ENCODE assay signal across 17 cellular contexts in the genomic region with DNA sequence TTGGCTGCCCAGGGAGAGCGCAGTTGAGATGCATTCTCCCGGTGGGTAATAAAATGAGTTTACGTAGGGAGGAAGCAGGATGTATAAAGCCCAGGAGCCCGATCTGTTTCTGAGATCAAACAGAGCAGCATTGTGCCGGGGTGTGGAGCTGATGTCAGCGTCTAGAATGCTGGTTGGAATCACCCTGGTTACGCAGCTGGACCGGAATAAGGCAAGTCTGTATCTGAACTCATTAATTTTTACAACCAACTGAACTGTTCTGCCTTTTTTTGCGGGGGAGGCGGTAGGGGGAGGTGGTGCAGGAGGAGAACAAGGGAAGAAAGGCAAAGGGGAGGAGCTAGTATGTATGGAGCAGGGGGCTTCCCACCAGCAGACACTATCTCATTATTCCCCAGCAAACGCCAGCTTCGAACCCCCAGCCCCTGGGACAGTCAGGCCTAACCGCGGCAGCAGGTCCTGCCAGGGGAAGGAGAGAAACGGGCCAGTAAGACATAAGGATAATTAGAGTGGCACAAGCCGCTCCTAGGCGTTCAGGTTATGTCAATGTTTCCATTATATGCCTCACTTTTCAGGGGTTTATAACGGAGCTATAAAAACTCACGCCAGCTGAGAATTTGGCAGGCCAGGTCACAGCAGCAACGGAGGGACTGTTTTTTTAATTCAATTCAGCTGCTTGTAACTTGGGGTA.
A peak's percentile ranks its signal among the peaks of the same experiment; 100 is the strongest.
DNase-seq lines count a peak whose midpoint lies in the region; ATAC-seq and TF ChIP-seq lines count a peak whose summit lies in the region.
"Had no signal": no experiment of that assay in that cellular context is flagged by ENCODE, and none has a peak within 500 bp of the region (broad histone marks: within the 10 kb centered on the region; RNA-seq: fewer than 3 reads in every experiment).

No MANE protein-coding gene starts in this region.

- H3K4me3 ChIP-seq in Loucy (ENCODE audit: low read length, poor library complexity, severe bottlenecking) (peak overlapping the region; percentile 73), sigmoid colon (no peak overlapping the region)
- H3K4me3 ChIP-seq: cardiac muscle cell, ovary had no signal

- no peak for TF ChIP-seq CTCF in Loucy (conservative IDR thresholded peaks at IDR 0.05; ENCODE audit: low read length)
- TF ChIP-seq CTCF in brain (conservative IDR thresholded peaks at IDR 0.05): no peak
- TF ChIP-seq CTCF in sigmoid colon (IDR thresholded peaks at IDR 0.05): no peak
- TF ChIP-seq CTCF in GM10248 (IDR thresholded peaks at IDR 0.05; ENCODE audit: control extremely low read depth, extremely low read depth, low read depth, missing control alignments): no peak

- peak overlapping the region in 3 of 4 donors; percentile 33 to 59 (median 46) for H3K27ac ChIP-seq in sigmoid colon
- H3K27ac ChIP-seq: cardiac muscle cell, ovary had no signal

- WGBS in sigmoid colon, 2 donors: 11 to 57% methylated on average over 20 of the region's 20 CpGs

- POLR2A ChIA-PET in naive thymus-derived CD8-positive, alpha-beta T cell (lab: Charles Lee): no interaction called here
- POLR2A ChIA-PET in GM10248 (lab: Yijun Ruan, JAX): no interaction called here

- H3K79me2 ChIP-seq in Loucy (ENCODE audit: insufficient read depth, low read length): peaks cover 13% of the 10 kb centered on the region; the same call in 1 of the 2 replicates

- DNase-seq in kidney glomerular epithelial cell (lab: John Stamatoyannopoulos, UW): peak; percentile 1
- DNase-seq in sigmoid colon: peak; percentile 70
- DNase-seq in posterior vena cava (ENCODE audit: low spot score): no peak
- DNase-seq in naive thymus-derived CD8-positive, alpha-beta T cell: no peak
- no peak for DNase-seq in GM10248 (ENCODE audit: extremely low spot score)
- DNase-seq in DMS 273 treated with DMSO at 0.1 percent for 48 hours (lab: John Stamatoyannopoulos, UW): no peak
- DNase-seq: activated CD4-positive, alpha-beta T cell treated with anti-CD3 and anti-CD28 coated beads, Interleukin-2, amount 50 U/mL, for 4 hours; activated gamma-delta T cell; kidney; NCI-H187 treated with DMSO at 0.1 percent for 48 hours; ovary had no signal

- TF ChIP-seq POLR2A in sigmoid colon (IDR thresholded peaks at IDR 0.05): no peak

- no peak for ATAC-seq in naive thymus-derived CD8-positive, alpha-beta T cell

- H3K27ac Mint-ChIP-seq in brain: peak overlapping the region; percentile 56 to 92 (median 84)
- no peak overlapping the region for H3K27ac Mint-ChIP-seq in naive thymus-derived CD8-positive, alpha-beta T cell
- H3K27ac Mint-ChIP-seq: CD14-positive monocyte; stimulated activated naive CD8-positive, alpha-beta T cell treated with anti-CD3 and anti-CD28 coated beads, Interleukin-15, Interleukin-2, amounts not matched to agents 100 ng/mL and 50 ng/mL, for 24 hours; T-helper 2 cell treated with Interferon-gamma antibody and Interleukin-4, amounts not matched to agents 5 μg/mL and 100 μg/mL, for 36 hours had no signal

- H4K20me1 ChIP-seq in Loucy (ENCODE audit: insufficient read depth, low read length, poor library complexity, severe bottlenecking): no peaks in the 10 kb centered on the region

- intact Hi-C loops in sigmoid colon (cut with DNase I): loop anchor here (10.0 kb wide), 1 partner anchor 176 kb away; no protein-coding TSS in a partner anchor
- intact Hi-C loops in posterior vena cava (cut with DNase I): no loop called here

- H3K9ac ChIP-seq in Loucy (ENCODE audit: low read depth, low read length, poor library complexity, severe bottlenecking): peak overlapping the region; percentile 91

- no peak for TF ChIP-seq EP300 in sigmoid colon (IDR thresholded peaks at IDR 0.05)

- peaks cover under 1% of the 10 kb centered on the region; the same call in 1 of the 2 replicates for H3K9me3 ChIP-seq in Loucy (ENCODE audit: insufficient read depth, low read depth, low read length)
- no peaks in the 10 kb centered on the region for H3K9me3 ChIP-seq in sigmoid colon
- H3K9me3 ChIP-seq: ovary had no signal

- peaks cover 54% of the 10 kb centered on the region for H3K4me1 Mint-ChIP-seq in brain
- H3K4me1 Mint-ChIP-seq in naive thymus-derived CD8-positive, alpha-beta T cell: no peaks in the 10 kb centered on the region

- H3K36me3 ChIP-seq in Loucy (ENCODE audit: insufficient read depth, low read length) (no peaks in the 10 kb centered on the region), sigmoid colon (no peaks in the 10 kb centered on the region)
- H3K36me3 ChIP-seq: cardiac muscle cell, ovary had no signal

- peaks cover 7% of the 10 kb centered on the region for H3K36me3 Mint-ChIP-seq in brain
- peaks cover 0 to 6% (median 0%) of the 10 kb centered on the region in 3 donors for H3K36me3 Mint-ChIP-seq in naive thymus-derived CD8-positive, alpha-beta T cell
- H3K36me3 Mint-ChIP-seq: CD14-positive monocyte had no signal

- CTCF ChIA-PET in GM10248 (lab: Yijun Ruan, JAX): interaction anchor here (1.0 to 4.6 kb wide), 3 partner anchors 9 to 44 kb away, joined by 4 to 27 read pairs (median 4); no protein-coding TSS in a partner anchor

- H3K4me1 ChIP-seq in Loucy (ENCODE audit: insufficient read depth, low read length, poor library complexity, severe bottlenecking) (peaks cover 75% of the 10 kb centered on the region), sigmoid colon (peaks cover 0 to 14% (median 13%) of the 10 kb centered on the region in 4 donors)

- peaks cover 7 to 12% (median 8%) of the 10 kb centered on the region in 5 experiments for H3K9me3 Mint-ChIP-seq in brain
- peaks cover 0 to 11% (median 7%) of the 10 kb centered on the region in 9 donors for H3K9me3 Mint-ChIP-seq in naive thymus-derived CD8-positive, alpha-beta T cell

- H3F3A ChIP-seq in Loucy (ENCODE audit: low read depth): no peaks in the 10 kb centered on the region; the same call in 1 of the 2 replicates

- H3K9me2 ChIP-seq in Loucy (replicated peaks; ENCODE audit: low read depth, low read length): no peaks in the 10 kb centered on the region

- peak overlapping the region; percentile 24; the same call in 1 of the 2 replicates for H2AFZ ChIP-seq in Loucy (ENCODE audit: low read length)

- peak overlapping the region; percentile 25 to 75 (median 54) for H3K4me3 Mint-ChIP-seq in brain
- no peak overlapping the region for H3K4me3 Mint-ChIP-seq in naive thymus-derived CD8-positive, alpha-beta T cell
- H3K4me3 Mint-ChIP-seq: stimulated activated naive CD8-positive, alpha-beta T cell treated with anti-CD3 and anti-CD28 coated beads, Interleukin-15, Interleukin-2, amounts not matched to agents 100 ng/mL and 50 ng/mL, for 24 hours; T-helper 2 cell treated with Interferon-gamma antibody and Interleukin-4, amounts not matched to agents 5 μg/mL and 100 μg/mL, for 36 hours had no signal

- H3K27me3 Mint-ChIP-seq in brain: peaks cover 4% of the 10 kb centered on the region
- H3K27me3 Mint-ChIP-seq in naive thymus-derived CD8-positive, alpha-beta T cell: peaks cover 24 to 56% (median 51%) of the 10 kb centered on the region in 5 donors

- H3K27me3 ChIP-seq in Loucy (ENCODE audit: insufficient read depth, low read length, poor library complexity, severe bottlenecking) (no peaks in the 10 kb centered on the region), sigmoid colon (no peaks in the 10 kb centered on the region)
- H3K27me3 ChIP-seq: cardiac muscle cell, ovary had no signal

- peak overlapping the region; percentile 89 for H3K4me2 ChIP-seq in Loucy (ENCODE audit: low read depth, low read length, poor library complexity, severe bottlenecking)

Comparison
In these comparisons a context has a peak if more than half of its experiments do, and no peak if none do; other contexts are left out.
1. H3K27ac Mint-ChIP-seq: peak in brain (5 of 5); none in naive thymus-derived CD8-positive, alpha-beta T cell (0 of 10).
2. H3K4me3 Mint-ChIP-seq: peak in brain (5 of 5); none in naive thymus-derived CD8-positive, alpha-beta T cell (0 of 10).
3. DNase-seq: peak in kidney glomerular epithelial cell (single experiment) and sigmoid colon (single experiment); none in posterior vena cava (single experiment), naive thymus-derived CD8-positive, alpha-beta T cell (0 of 10), GM10248 (single experiment) and DMS 273 treated with DMSO at 0.1 percent for 48 hours (single experiment).